1 cellular context compared by ENCODE assay signal in genomic region chr1:12604114-12604874, GRCh38.
TF ChIP-seq lines count a peak whose summit lies in the region.

No MANE protein-coding gene starts in this region.

TF ChIP-seq in HepG2, 621 proteins besides CTCF, POLR2A, EP300 and RAD21 (continued from another document and continues in another):
- TF ChIP-seq CREB3 (CRISPR knock-in tag; IDR thresholded peaks at IDR 0.05) (no peak), THAP11 (CRISPR knock-in tag; IDR thresholded peaks at IDR 0.05) (peak; percentile 74), IKZF1 (IDR thresholded peaks at IDR 0.05) (no peak), LBX2 (CRISPR knock-in tag; IDR thresholded peaks at IDR 0.05; ENCODE audit: borderline replicate concordance) (no peak), SAP130 (CRISPR knock-in tag; IDR thresholded peaks at IDR 0.05; ENCODE audit: low read depth) (peak; percentile 96), ZBTB33 (CRISPR knock-in tag; IDR thresholded peaks at IDR 0.05) (peak; percentile 48), THYN1 (CRISPR knock-in tag; IDR thresholded peaks at IDR 0.05; ENCODE audit: borderline replicate concordance, low read depth) (no peak), NFATC3 (CRISPR knock-in tag; IDR thresholded peaks at IDR 0.05) (no peak), BRF2 (CRISPR knock-in tag; IDR thresholded peaks at IDR 0.05) (no peak), KDM1A (CRISPR knock-in tag; IDR thresholded peaks at IDR 0.05) (peak; percentile 93; the same call in 1 of the 2 replicates), ZMYM3 (CRISPR knock-in tag; IDR thresholded peaks at IDR 0.05) (peak; percentile 51; the same call in 1 of the 2 replicates), ZZZ3 (CRISPR knock-in tag; IDR thresholded peaks at IDR 0.05; ENCODE audit: borderline replicate concordance) (no peak), ZBTB40 (IDR thresholded peaks at IDR 0.05) (no peak), ZBTB40 (CRISPR knock-in tag; IDR thresholded peaks at IDR 0.05) (no peak), SP4 (CRISPR knock-in tag; IDR thresholded peaks at IDR 0.05) (no peak), ZNF331 (CRISPR knock-in tag; IDR thresholded peaks at IDR 0.05) (peak; percentile 74), CBFB (CRISPR knock-in tag; IDR thresholded peaks at IDR 0.05) (peak; percentile 95), ZMAT3 (CRISPR knock-in tag; conservative IDR thresholded peaks at IDR 0.05) (0 out of 2 replicates have a peak, but pooled peaks have one; percentile 58), PATZ1 (CRISPR knock-in tag; IDR thresholded peaks at IDR 0.05) (peak; percentile 85), ZBED4 (CRISPR knock-in tag; IDR thresholded peaks at IDR 0.05; ENCODE audit: borderline replicate concordance) (no peak; the same call in 1 of the 2 replicates), ZNF878 (CRISPR knock-in tag; IDR thresholded peaks at IDR 0.05) (no peak; the same call in 1 of the 2 replicates), FOXK1 (CRISPR knock-in tag; IDR thresholded peaks at IDR 0.05; ENCODE audit: borderline replicate concordance, low read depth) (peak; percentile 94), ATF3 (CRISPR knock-in tag; IDR thresholded peaks at IDR 0.05) (peak; percentile 88), ATF5 (CRISPR knock-in tag; IDR thresholded peaks at IDR 0.05; ENCODE audit: low read depth) (no peak), ZNF737 (CRISPR knock-in tag; IDR thresholded peaks at IDR 0.05; ENCODE audit: borderline replicate concordance) (no peak), MTA1 (CRISPR knock-in tag; IDR thresholded peaks at IDR 0.05; ENCODE audit: borderline replicate concordance) (no peak), ELF4 (CRISPR knock-in tag; IDR thresholded peaks at IDR 0.05; ENCODE audit: borderline replicate concordance) (no peak), SALL2 (CRISPR knock-in tag; IDR thresholded peaks at IDR 0.05) (no peak), ATM (IDR thresholded peaks at IDR 0.05; ENCODE audit: borderline replicate concordance) (no peak), TGIF2 (CRISPR knock-in tag; IDR thresholded peaks at IDR 0.05) (peak; percentile 76; the same call in 1 of the 2 replicates), ZNF710 (CRISPR knock-in tag; IDR thresholded peaks at IDR 0.05; ENCODE audit: borderline replicate concordance) (peak; percentile 84; the same call in 1 of the 2 replicates), FOXA3 (CRISPR knock-in tag; IDR thresholded peaks at IDR 0.05) (peak; percentile 97)
